In genomic region chr3:30826381-30827061, GRCh38 we compare ENCODE assay signal across 1 cellular context.
TF ChIP-seq lines count a peak whose summit lies in the region.

No MANE protein-coding gene starts in this region.

TF ChIP-seq in HCT116, 20 proteins besides CTCF, POLR2A, EP300 and RAD21 (continued from another document):
- TF ChIP-seq REST (IDR thresholded peaks at IDR 0.05; ENCODE audit: low read depth) = no peak
- no peak for TF ChIP-seq ELF1 (IDR thresholded peaks at IDR 0.05; ENCODE audit: borderline replicate concordance, low read depth)
- no peak for TF ChIP-seq SRF (IDR thresholded peaks at IDR 0.05; ENCODE audit: low read depth)
- no peak for TF ChIP-seq SP1 (IDR thresholded peaks at IDR 0.05; ENCODE audit: low read depth)
- no peak for TF ChIP-seq ZFX (IDR thresholded peaks at IDR 0.05)
- TF ChIP-seq YY1 (IDR thresholded peaks at IDR 0.05; ENCODE audit: extremely low read depth, insufficient replicate concordance, low read depth, low read length) = no peak
- TF ChIP-seq SIN3A (IDR thresholded peaks at IDR 0.05; ENCODE audit: low read depth) = no peak
- no peak for TF ChIP-seq MAX (IDR thresholded peaks at IDR 0.05)
- TF ChIP-seq TCF7L2 (IDR thresholded peaks at IDR 0.05; ENCODE audit: borderline replicate concordance, extremely low read depth, insufficient read depth, insufficient read length) = no peak
- TF ChIP-seq FOSL1 (IDR thresholded peaks at IDR 0.05; ENCODE audit: low read depth) = 0 out of 2 replicates have a peak, but pooled peaks have one; percentile 15
- TF ChIP-seq EZH2 (IDR thresholded peaks at IDR 0.05) = no peak
- peak; percentile 22; the same call in 1 of the 2 replicates for TF ChIP-seq JUND (IDR thresholded peaks at IDR 0.05)
- TF ChIP-seq ZBTB33 (IDR thresholded peaks at IDR 0.05; ENCODE audit: extremely low read depth, insufficient replicate concordance, low read length) = no peak
- TF ChIP-seq EZH2phosphoT487 (IDR thresholded peaks at IDR 0.05; ENCODE audit: borderline replicate concordance) = no peak
